10 cellular contexts compared by ENCODE assay signal in genomic region chr5:172186114-172186695, GRCh38. TPM values are rescaled to one million over a fixed set of nuclear protein-coding genes. Genes with fewer than 3 reads are reported as not detected.
DNase-seq lines count a peak whose midpoint lies in the region; TF ChIP-seq lines count a peak whose summit lies in the region.
"Had no signal": no experiment of that assay in that cellular context is flagged by ENCODE, and none has a peak within 500 bp of the region (broad histone marks: within the 10 kb centered on the region; RNA-seq: fewer than 3 reads in every experiment).

No MANE protein-coding gene starts in this region.

- intact Hi-C loops in sigmoid colon (cut with DNase I) (loop anchor here (5.0 kb wide), 2 partner anchors 134 to 266 kb away; partner anchors contain the start of gene SH3PXD2B), tibial artery (cut with DNase I; ENCODE audit: low total_unique reads) (loop anchor here (5.0 kb wide), 1 partner anchor 96 kb away; the partner anchor contains the start of gene UBTD2)

- whole genome bisulfite sequencing in sigmoid colon, 2 donors: 60 to 83% methylated on average over 13 of the region's 13 CpGs

- H3K4me3 ChIP-seq in GM12875 (ENCODE audit: low read depth, low read length) (peak overlapping the region; percentile 86), SU-DHL-6 (ENCODE audit: insufficient read depth, low read length, poor library complexity, severe bottlenecking) (peak overlapping the region; percentile 66), fibroblast of lung (replicated peaks in 1 of 4; ENCODE audit: control extremely low read depth in 1 of 4, insufficient read depth in 1 of 4, low read depth in 3 of 4, low read length in 4 of 4) (peak overlapping the region; percentile 60 to 86 (median 78)), sigmoid colon (peak overlapping the region in 3 of 4 donors; percentile 79 to 87 (median 82)), tibial artery (peak overlapping the region in 1 of 2 donors; percentile 87)

- peak overlapping the region; percentile 82 for H3K4me2 ChIP-seq in SU-DHL-6 (ENCODE audit: low read depth, low read length, poor library complexity, severe bottlenecking)
- peak overlapping the region; percentile 79 for H3K4me2 ChIP-seq in fibroblast of lung (ENCODE audit: extremely low read depth, insufficient read depth, low read length)

- no peak for TF ChIP-seq EP300 in sigmoid colon (IDR thresholded peaks at IDR 0.05)

- no peak for TF ChIP-seq POLR2A in sigmoid colon (IDR thresholded peaks at IDR 0.05)

- H4K20me1 ChIP-seq in SU-DHL-6 (ENCODE audit: low read depth, low read length) (no peaks in the 10 kb centered on the region), fibroblast of lung (ENCODE audit: control insufficient read depth, extremely low read depth, insufficient read depth, low read length) (no peaks in the 10 kb centered on the region)

- H3K36me3 ChIP-seq in SU-DHL-6 (ENCODE audit: low read length) (no peaks in the 10 kb centered on the region), fibroblast of lung (ENCODE audit: control insufficient read depth, insufficient read depth, low read length) (peaks cover 2% of the 10 kb centered on the region), sigmoid colon (no peaks in the 10 kb centered on the region), tibial artery (no peaks in the 10 kb centered on the region)

- TF ChIP-seq CTCF in GM12875 (IDR thresholded peaks at IDR 0.05; ENCODE audit: borderline replicate concordance, insufficient read depth, low read depth, low read length) (no peak), SU-DHL-6 (IDR thresholded peaks at IDR 0.05; ENCODE audit: insufficient read depth, low read length, poor library complexity, severe bottlenecking) (no peak), fibroblast of lung (conservative IDR thresholded peaks at IDR 0.05 in 1 of 2, IDR thresholded peaks at IDR 0.05 in 1 of 2; ENCODE audit: low read depth in 1 of 2, low read length in 2 of 2) (no peak), sigmoid colon (IDR thresholded peaks at IDR 0.05) (no peak), tibial artery (IDR thresholded peaks at IDR 0.05) (no peak)

- peak overlapping the region; percentile 78; the same call in 1 of the 2 replicates for H3K27ac ChIP-seq in SU-DHL-6 (ENCODE audit: low read depth, low read length)
- peak overlapping the region; percentile 81 for H3K27ac ChIP-seq in fibroblast of lung (ENCODE audit: insufficient read depth, low read length)
- peak overlapping the region in 3 of 4 donors; percentile 92 to 93 (median 92) for H3K27ac ChIP-seq in sigmoid colon
- H3K27ac ChIP-seq in tibial artery: no peak overlapping the region

- H3K79me2 ChIP-seq in SU-DHL-6 (ENCODE audit: insufficient read depth, low read length) (peaks cover 65% of the 10 kb centered on the region), fibroblast of lung (ENCODE audit: control insufficient read depth, insufficient read depth, low read length) (peaks cover 31% of the 10 kb centered on the region)

- H3K9me2 ChIP-seq in SU-DHL-6 (replicated peaks; ENCODE audit: insufficient read depth, low read length): no peaks in the 10 kb centered on the region

- H3K27me3 ChIP-seq in SU-DHL-6 (ENCODE audit: low read length): no peaks in the 10 kb centered on the region
- no peaks in the 10 kb centered on the region for H3K27me3 ChIP-seq in fibroblast of lung (ENCODE audit: control insufficient read depth, insufficient read depth, low read length)
- no peaks in the 10 kb centered on the region for H3K27me3 ChIP-seq in sigmoid colon
- H3K27me3 ChIP-seq in tibial artery: no peaks in the 10 kb centered on the region

- DNase-seq in fibroblast of lung (ENCODE audit: low read depth in 2 of 2): no peak
- peak; percentile 39 for DNase-seq in sigmoid colon
- DNase-seq in NCI-H524 treated with DMSO at 0.1 percent for 48 hours (lab: John Stamatoyannopoulos, UW): no peak
- DNase-seq in tibial artery: no peak
- DNase-seq in stimulated activated CD4-positive, alpha-beta T cell treated with anti-CD3 and anti-CD28 coated beads, Interleukin-15, amount 100 ng/mL, for 24 hours: no peak
- no peak for DNase-seq in stimulated activated CD4-positive, alpha-beta T cell treated with anti-CD3 and anti-CD28 coated beads, Interleukin-1b, Interleukin-23, amount 100 ng/mL, for 48 hours
- DNase-seq: SHP77 treated with DMSO at 0.1 percent for 48 hours had no signal

- peaks cover 6% of the 10 kb centered on the region for H3K4me1 ChIP-seq in fibroblast of lung (ENCODE audit: control insufficient read depth, extremely low read depth, insufficient read depth, low read length)
- peaks cover 0 to 26% (median 16%) of the 10 kb centered on the region in 4 donors for H3K4me1 ChIP-seq in sigmoid colon
- H3K4me1 ChIP-seq in tibial artery: peaks cover 0 to 14% (median 8%) of the 10 kb centered on the region in 4 donors

- H2AFZ ChIP-seq in SU-DHL-6 (ENCODE audit: low read depth, low read length, severe bottlenecking): no peak overlapping the region
- H2AFZ ChIP-seq in fibroblast of lung (ENCODE audit: low read length): no peak overlapping the region

- no peaks in the 10 kb centered on the region for H3K9me3 ChIP-seq in SU-DHL-6 (ENCODE audit: insufficient read depth, low read length)
- H3K9me3 ChIP-seq in fibroblast of lung (ENCODE audit: control insufficient read depth, insufficient read depth, low read depth, low read length): no peaks in the 10 kb centered on the region
- no peaks in the 10 kb centered on the region for H3K9me3 ChIP-seq in sigmoid colon
- no peaks in the 10 kb centered on the region for H3K9me3 ChIP-seq in tibial artery

- 0 out of 2 replicates have a peak, but pooled peaks cover under 1% of the 10 kb centered on the region for H3F3A ChIP-seq in SU-DHL-6 (ENCODE audit: insufficient read depth)

- H3K9ac ChIP-seq in SU-DHL-6 (ENCODE audit: low read length) (peak overlapping the region; percentile 91), fibroblast of lung (ENCODE audit: insufficient read depth, low read length) (no peak overlapping the region)

RNA-seq across cellular contexts. Expression of gene STK10, which starts 1.8 kb away (rescaled TPM):
- total RNA-seq in fibroblast of lung: 8.5 and 16.0 TPM in 2 replicates
- 8.9 and 11.5 TPM in 2 replicates for polyA plus RNA-seq in fibroblast of lung
- polyA plus RNA-seq in fibroblast of lung (2012): 16.6 and 18.1 TPM in 2 replicates
- polyA minus RNA-seq in fibroblast of lung (ENCODE audit: low replicate concordance): 31.8 and 36.2 TPM in 2 replicates
- total RNA-seq in sigmoid colon: 10 to 100 TPM in 3 of 4 donors, 1 to 10 TPM in 1; 8.9 to 16.1 (median 12.6) TPM
- polyA plus RNA-seq in sigmoid colon: 10 to 100 TPM in 1 of 3 donors, 1 to 10 TPM in 2; 4.2 to 28.6 (median 7.6) TPM

RNA-seq across cellular contexts. Expression of gene EFCAB9, which starts 7.8 kb away (rescaled TPM):
- total RNA-seq in fibroblast of lung (not detected in 2 replicates), sigmoid colon (not detected)
- polyA plus RNA-seq in fibroblast of lung (not detected in 2 replicates), sigmoid colon (not detected)
- polyA plus RNA-seq in fibroblast of lung (2012): not detected in 2 replicates
- not detected in 2 replicates for polyA minus RNA-seq in fibroblast of lung (ENCODE audit: low replicate concordance)
- total RNA-seq: dermis blood vessel endothelial cell had no signal

Comparison
In these comparisons a context has a peak if more than half of its experiments do, and no peak if none do; other contexts are left out.
1. H3K27ac ChIP-seq: peak in SU-DHL-6 (single experiment), fibroblast of lung (single experiment) and sigmoid colon (3 of 4); none in tibial artery (0 of 2).